ENCODE assay signal across 19 cellular contexts in the genomic region with DNA sequence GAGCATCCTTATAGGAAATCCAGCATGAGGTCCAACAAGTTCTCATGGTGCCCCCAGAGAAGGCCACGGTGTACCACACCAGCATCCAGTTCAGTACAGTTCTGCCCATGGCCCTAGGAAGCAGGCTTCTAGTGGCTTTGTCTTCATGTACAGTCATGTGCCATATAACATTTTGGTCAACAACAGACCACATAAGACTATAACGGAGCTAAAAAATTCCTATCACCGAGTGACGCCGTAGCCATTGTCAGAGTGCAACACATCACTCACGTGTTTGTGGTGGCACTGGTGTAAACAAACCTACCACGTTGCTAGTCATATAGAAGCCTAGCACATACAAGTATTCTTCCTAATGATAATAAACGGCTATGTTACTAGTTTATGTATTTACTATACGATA.
DNase-seq lines count a peak whose midpoint lies in the region; ATAC-seq and TF ChIP-seq lines count a peak whose summit lies in the region.
"Had no signal": no experiment of that assay in that cellular context is flagged by ENCODE, and none has a peak within 500 bp of the region (broad histone marks: within the 10 kb centered on the region; RNA-seq: fewer than 3 reads in every experiment).

No MANE protein-coding gene starts in this region.

- ATAC-seq in activated T-cell treated with anti-CD3 and anti-CD28 coated beads, Interleukin-2, amount 50 U/mL, for 4 hours = peak; percentile 55 to 66
- peak; percentile 48 for ATAC-seq in T-helper 17 cell
- peak; percentile 75 for ATAC-seq in naive thymus-derived CD4-positive, alpha-beta T cell
- no peak for ATAC-seq in activated CD8-positive, alpha-beta memory T cell treated with anti-CD3 and anti-CD28 coated beads, Interleukin-2, amount 10 ng/mL, durations not matched to agents 7 days and 5 days
- ATAC-seq: HCT116, K562, Panc1 had no signal

- H3K36me3 Mint-ChIP-seq in activated T-cell treated with anti-CD3 and anti-CD28 coated beads, Interleukin-2, amount 50 U/mL, for 4 hours (ENCODE audit: insufficient read depth) = no peaks in the 10 kb centered on the region
- H3K36me3 Mint-ChIP-seq in T-helper 17 cell (ENCODE audit: low read depth) = no peaks in the 10 kb centered on the region
- no peaks in the 10 kb centered on the region for H3K36me3 Mint-ChIP-seq in naive thymus-derived CD4-positive, alpha-beta T cell
- H3K36me3 Mint-ChIP-seq in activated CD8-positive, alpha-beta memory T cell treated with anti-CD3 and anti-CD28 coated beads, Interleukin-2, amount 10 ng/mL, durations not matched to agents 7 days and 5 days = no peaks in the 10 kb centered on the region
- H3K36me3 Mint-ChIP-seq: CD14-positive monocyte had no signal

- CTCF ChIA-PET in naive thymus-derived CD4-positive, alpha-beta T cell (lab: Charles Lee) = interaction anchor here (0.7 kb wide), 1 partner anchor 67 kb away, joined by 3 read pairs; no protein-coding TSS in a partner anchor
- CTCF ChIA-PET in activated CD8-positive, alpha-beta memory T cell treated with anti-CD3 and anti-CD28 coated beads, Interleukin-2, amount 10 ng/mL, durations not matched to agents 7 days and 5 days (lab: Charles Lee) = interaction anchor here (1.2 kb wide), 1 partner anchor 9 kb away, joined by 3 read pairs; no protein-coding TSS in a partner anchor

- no peak overlapping the region for H3K4me3 Mint-ChIP-seq in activated T-cell treated with anti-CD3 and anti-CD28 coated beads, Interleukin-2, amount 50 U/mL, for 4 hours
- no peak overlapping the region for H3K4me3 Mint-ChIP-seq in T-helper 17 cell
- H3K4me3 Mint-ChIP-seq in naive thymus-derived CD4-positive, alpha-beta T cell = no peak overlapping the region
- no peak overlapping the region for H3K4me3 Mint-ChIP-seq in activated CD8-positive, alpha-beta memory T cell treated with anti-CD3 and anti-CD28 coated beads, Interleukin-2, amount 10 ng/mL, durations not matched to agents 7 days and 5 days
- H3K4me3 Mint-ChIP-seq: CD14-positive monocyte had no signal

- POLR2A ChIA-PET in naive thymus-derived CD4-positive, alpha-beta T cell (lab: Charles Lee) = no interaction called here

- H3K27me3 Mint-ChIP-seq in activated T-cell treated with anti-CD3 and anti-CD28 coated beads, Interleukin-2, amount 50 U/mL, for 4 hours (ENCODE audit: low read depth) = peaks cover 2% of the 10 kb centered on the region
- H3K27me3 Mint-ChIP-seq in T-helper 17 cell = peaks cover 5% of the 10 kb centered on the region
- peaks cover 5 to 44% (median 12%) of the 10 kb centered on the region in 5 donors for H3K27me3 Mint-ChIP-seq in naive thymus-derived CD4-positive, alpha-beta T cell
- H3K27me3 Mint-ChIP-seq in activated CD8-positive, alpha-beta memory T cell treated with anti-CD3 and anti-CD28 coated beads, Interleukin-2, amount 10 ng/mL, durations not matched to agents 7 days and 5 days = peaks cover 2% of the 10 kb centered on the region

- no peaks in the 10 kb centered on the region for H3K9me3 Mint-ChIP-seq in activated T-cell treated with anti-CD3 and anti-CD28 coated beads, Interleukin-2, amount 50 U/mL, for 4 hours
- peaks cover 0 to 1% (median 0%) of the 10 kb centered on the region in 11 donors for H3K9me3 Mint-ChIP-seq in naive thymus-derived CD4-positive, alpha-beta T cell
- H3K9me3 Mint-ChIP-seq in activated CD8-positive, alpha-beta memory T cell treated with anti-CD3 and anti-CD28 coated beads, Interleukin-2, amount 10 ng/mL, durations not matched to agents 7 days and 5 days (ENCODE audit: low read depth) = peaks cover 2% of the 10 kb centered on the region
- H3K9me3 Mint-ChIP-seq: CD14-positive monocyte had no signal

- no peak overlapping the region for H3K4me3 ChIP-seq in naive thymus-derived CD4-positive, alpha-beta T cell (ENCODE audit: low read length)
- no peak overlapping the region for H3K4me3 ChIP-seq in left ventricle myocardium inferior
- H3K4me3 ChIP-seq: K562 had no signal

- H3K4me1 Mint-ChIP-seq in activated T-cell treated with anti-CD3 and anti-CD28 coated beads, Interleukin-2, amount 50 U/mL, for 4 hours (ENCODE audit: low read depth) = peaks cover 2% of the 10 kb centered on the region
- peaks cover 2% of the 10 kb centered on the region for H3K4me1 Mint-ChIP-seq in T-helper 17 cell
- peaks cover 0 to 2% (median 0%) of the 10 kb centered on the region in 7 donors for H3K4me1 Mint-ChIP-seq in naive thymus-derived CD4-positive, alpha-beta T cell
- no peaks in the 10 kb centered on the region for H3K4me1 Mint-ChIP-seq in activated CD8-positive, alpha-beta memory T cell treated with anti-CD3 and anti-CD28 coated beads, Interleukin-2, amount 10 ng/mL, durations not matched to agents 7 days and 5 days
- H3K4me1 Mint-ChIP-seq: CD14-positive monocyte had no signal

- no peaks in the 10 kb centered on the region for H3K4me1 ChIP-seq in naive thymus-derived CD4-positive, alpha-beta T cell (ENCODE audit: control insufficient read depth in 2 of 2, insufficient read depth in 2 of 2, low read length in 2 of 2)
- no peaks in the 10 kb centered on the region for H3K4me1 ChIP-seq in left ventricle myocardium inferior

- no peak for DNase-seq in activated T-cell treated with anti-CD3 and anti-CD28 coated beads, Interleukin-2, amount 50 U/mL, for 4 hours
- DNase-seq in activated T-cell treated with anti-CD3 and anti-CD28 coated beads for 4 hours (no peak), GF-D8 (lab: John Stamatoyannopoulos, UW) (peak; percentile 15), T-helper 17 cell (no peak), left ventricle myocardium inferior (no peak), iPS-NIHi11 (ENCODE audit: low spot score) (no peak)
- peak in 4 of 9 donors; percentile 8 to 15 (median 12) for DNase-seq in naive thymus-derived CD4-positive, alpha-beta T cell
- no peak for DNase-seq in activated CD8-positive, alpha-beta memory T cell treated with anti-CD3 and anti-CD28 coated beads, Interleukin-2, amount 10 ng/mL, durations not matched to agents 7 days and 5 days
- DNase-seq: Calu3, NCI-H1105 treated with DMSO at 0.1 percent for 48 hours, NCI-H187, NCI-H446, NCI-H748 treated with DMSO at 0.1 percent for 48 hours, Right ventricle myocardium superior had no signal

- H3K27me3 ChIP-seq in naive thymus-derived CD4-positive, alpha-beta T cell (ENCODE audit: control insufficient read depth in 2 of 2, insufficient read depth in 2 of 2, low read length in 2 of 2) = no peaks in the 10 kb centered on the region
- peaks cover 53% of the 10 kb centered on the region for H3K27me3 ChIP-seq in left ventricle myocardium inferior (ENCODE audit: low read depth)

- intact Hi-C loops in naive thymus-derived CD4-positive, alpha-beta T cell (cut with micrococcal nuclease) = no loop called here
- intact Hi-C loops in left ventricle myocardium inferior (cut with micrococcal nuclease) = no loop called here

- H3K9me3 ChIP-seq in T-helper 17 cell (ENCODE audit: control insufficient read depth, low read length, poor library complexity, severe bottlenecking) (no peaks in the 10 kb centered on the region), left ventricle myocardium inferior (replicated peaks) (no peaks in the 10 kb centered on the region)
- H3K9me3 ChIP-seq in naive thymus-derived CD4-positive, alpha-beta T cell (ENCODE audit: control insufficient read depth in 2 of 3, low read length in 3 of 3) = no peaks in the 10 kb centered on the region

- TF ChIP-seq CTCF in left ventricle myocardium inferior (IDR thresholded peaks at IDR 0.05; ENCODE audit: borderline replicate concordance) = no peak

- H3K36me3 ChIP-seq in naive thymus-derived CD4-positive, alpha-beta T cell (ENCODE audit: control insufficient read depth in 2 of 3, insufficient read depth in 3 of 3, low read length in 3 of 3) = no peaks in the 10 kb centered on the region
- H3K36me3 ChIP-seq in left ventricle myocardium inferior = no peaks in the 10 kb centered on the region

- no peak overlapping the region for H3K27ac Mint-ChIP-seq in T-helper 17 cell
- H3K27ac Mint-ChIP-seq in naive thymus-derived CD4-positive, alpha-beta T cell = no peak overlapping the region
- no peak overlapping the region for H3K27ac Mint-ChIP-seq in activated CD8-positive, alpha-beta memory T cell treated with anti-CD3 and anti-CD28 coated beads, Interleukin-2, amount 10 ng/mL, durations not matched to agents 7 days and 5 days
- H3K27ac Mint-ChIP-seq: CD14-positive monocyte had no signal

- H3K27ac ChIP-seq in naive thymus-derived CD4-positive, alpha-beta T cell (ENCODE audit: low read depth, low read length) = no peak overlapping the region
- no peak overlapping the region for H3K27ac ChIP-seq in left ventricle myocardium inferior (replicated peaks)
- H3K27ac ChIP-seq: HL-60 had no signal
